In genomic region chr7:65749518-65749917, GRCh38 we compare ENCODE assay signal across 10 cellular contexts.
DNase-seq lines count a peak whose midpoint lies in the region; ATAC-seq and TF ChIP-seq lines count a peak whose summit lies in the region.
"Had no signal": no experiment of that assay in that cellular context is flagged by ENCODE, and none has a peak within 500 bp of the region (broad histone marks: within the 10 kb centered on the region; RNA-seq: fewer than 3 reads in every experiment).

No MANE protein-coding gene starts in this region.

- H4K20me1 ChIP-seq in BLaER1 treated with 17β-estradiol and CSF1 and Interleukin-3, amounts not matched to agents 10 nM and 100 nM, result peaks cover 0 to 29% (median 26%) of the 10 kb centered on the region in 11 experiments; a peak in 16 of 22 replicates
- no peaks in the 10 kb centered on the region for H4K20me1 ChIP-seq in KMS-11 (ENCODE audit: insufficient read depth)

- no peaks in the 10 kb centered on the region for H3K27me3 Mint-ChIP-seq in activated T-helper 2 cell treated with anti-CD3 and anti-CD28 coated beads, Interferon-gamma antibody, Interleukin-2, Interleukin-4, amounts not matched to agents 10 μg/mL and 5 μg/mL and 100 μg/mL, durations not matched to agents 14 hours and 24 hours and 36 hours (ENCODE audit: low read depth)
- H3K27me3 Mint-ChIP-seq: activated CD8-positive, alpha-beta memory T cell treated with anti-CD3 and anti-CD28 coated beads, Interleukin-2, amount 10 ng/mL, durations not matched to agents 7 days and 5 days had no signal

- peak overlapping the region in 3 of 11 experiments; percentile 81 to 91 (median 90); a peak in 3 of 22 replicates for H3K9ac ChIP-seq in BLaER1 treated with 17β-estradiol and CSF1 and Interleukin-3, amounts not matched to agents 10 nM and 100 nM
- no peak overlapping the region for H3K9ac ChIP-seq in KMS-11

- no peaks in the 10 kb centered on the region for H3K9me3 ChIP-seq in BLaER1 treated with 17β-estradiol and CSF1 and Interleukin-3, amounts not matched to agents 10 nM and 100 nM (replicated peaks in 1 of 11)
- no peaks in the 10 kb centered on the region for H3K9me3 ChIP-seq in muscle layer of duodenum (ENCODE audit: control insufficient read depth in 1 of 2, low read length in 2 of 2)

- H3K79me2 ChIP-seq in KMS-11 (ENCODE audit: insufficient read depth, low read depth), result peaks cover 45% of the 10 kb centered on the region

- H3K4me2 ChIP-seq in BLaER1 treated with 17β-estradiol and CSF1 and Interleukin-3, amounts not matched to agents 10 nM and 100 nM, result peak overlapping the region; percentile 73 to 88 (median 77)
- H3K4me2 ChIP-seq in KMS-11, result peak overlapping the region; percentile 94; the same call in 1 of the 2 replicates

- H3K4me3 ChIP-seq in BLaER1 treated with 17β-estradiol and CSF1 and Interleukin-3, amounts not matched to agents 10 nM and 100 nM, result peak overlapping the region in 4 of 10 experiments; percentile 80 to 98 (median 90); a peak in 4 of 20 replicates
- H3K4me3 ChIP-seq in KMS-11 (IDR thresholded peaks at IDR 0.05; ENCODE audit: insufficient read depth, low read depth, low read length) (no peak overlapping the region), muscle layer of duodenum (ENCODE audit: low read depth in 1 of 2, low read length in 2 of 2) (no peak overlapping the region)

- no peaks in the 10 kb centered on the region for H3K9me3 Mint-ChIP-seq in activated T-helper 2 cell treated with anti-CD3 and anti-CD28 coated beads, Interferon-gamma antibody, Interleukin-2, Interleukin-4, amounts not matched to agents 10 μg/mL and 5 μg/mL and 100 μg/mL, durations not matched to agents 14 hours and 24 hours and 36 hours

- no peak for ATAC-seq in GM19351 (IDR thresholded peaks at IDR 0.05; ENCODE audit: unreplicated experiment)
- ATAC-seq: activated CD8-positive, alpha-beta memory T cell treated with anti-CD3 and anti-CD28 coated beads, Interleukin-2, amount 10 ng/mL, durations not matched to agents 7 days and 5 days had no signal

- DNase-seq in activated T-helper 2 cell treated with anti-CD3 and anti-CD28 coated beads, Interferon-gamma antibody, Interleukin-2, Interleukin-4, amounts not matched to agents 10 μg/mL and 5 μg/mL and 100 μg/mL, durations not matched to agents 14 hours and 24 hours and 36 hours (ENCODE audit: low spot score), result no peak
- DNase-seq in NCI-H510A (lab: John Stamatoyannopoulos, UW) (no peak), A172 (ENCODE audit: low spot score) (no peak), NCI-H69 (lab: John Stamatoyannopoulos, UW) (no peak)
- DNase-seq: activated CD8-positive, alpha-beta memory T cell treated with anti-CD3 and anti-CD28 coated beads, Interleukin-2, amount 10 ng/mL, durations not matched to agents 7 days and 5 days; kidney had no signal

- H3K27ac Mint-ChIP-seq in activated T-helper 2 cell treated with anti-CD3 and anti-CD28 coated beads, Interferon-gamma antibody, Interleukin-2, Interleukin-4, amounts not matched to agents 10 μg/mL and 5 μg/mL and 100 μg/mL, durations not matched to agents 14 hours and 24 hours and 36 hours, result no peak overlapping the region

- H3K4me1 Mint-ChIP-seq in activated T-helper 2 cell treated with anti-CD3 and anti-CD28 coated beads, Interferon-gamma antibody, Interleukin-2, Interleukin-4, amounts not matched to agents 10 μg/mL and 5 μg/mL and 100 μg/mL, durations not matched to agents 14 hours and 24 hours and 36 hours (ENCODE audit: low read depth), result peaks cover 13% of the 10 kb centered on the region

- no peaks in the 10 kb centered on the region for H3K27me3 ChIP-seq in BLaER1 treated with 17β-estradiol and CSF1 and Interleukin-3, amounts not matched to agents 10 nM and 100 nM
- H3K27me3 ChIP-seq in KMS-11 (ENCODE audit: insufficient read depth, low read depth) (no peaks in the 10 kb centered on the region), muscle layer of duodenum (ENCODE audit: low read depth, low read length) (no peaks in the 10 kb centered on the region)

- peaks cover 21 to 28% (median 25%) of the 10 kb centered on the region in 10 experiments for H3K4me1 ChIP-seq in BLaER1 treated with 17β-estradiol and CSF1 and Interleukin-3, amounts not matched to agents 10 nM and 100 nM
- peaks cover 10% of the 10 kb centered on the region for H3K4me1 ChIP-seq in KMS-11 (ENCODE audit: low read depth, poor library complexity, severe bottlenecking)
- peaks cover 0 to 19% of the 10 kb centered on the region in 2 donors for H3K4me1 ChIP-seq in muscle layer of duodenum (ENCODE audit: control insufficient read depth in 1 of 2, insufficient read depth in 2 of 2, low read length in 2 of 2)

- H3K4me3 Mint-ChIP-seq in activated T-helper 2 cell treated with anti-CD3 and anti-CD28 coated beads, Interferon-gamma antibody, Interleukin-2, Interleukin-4, amounts not matched to agents 10 μg/mL and 5 μg/mL and 100 μg/mL, durations not matched to agents 14 hours and 24 hours and 36 hours (ENCODE audit: low read depth), result peak overlapping the region; percentile 91

- H3K36me3 Mint-ChIP-seq in activated T-helper 2 cell treated with anti-CD3 and anti-CD28 coated beads, Interferon-gamma antibody, Interleukin-2, Interleukin-4, amounts not matched to agents 10 μg/mL and 5 μg/mL and 100 μg/mL, durations not matched to agents 14 hours and 24 hours and 36 hours (ENCODE audit: low read depth), result peaks cover 17% of the 10 kb centered on the region

- no peak for TF ChIP-seq CTCF in KMS-11 (conservative IDR thresholded peaks at IDR 0.05; ENCODE audit: low read depth, low read length)

- no peak overlapping the region for H2AFZ ChIP-seq in KMS-11 (ENCODE audit: low read depth)

- intact Hi-C loops in activated T-helper 2 cell treated with anti-CD3 and anti-CD28 coated beads, Interferon-gamma antibody, Interleukin-2, Interleukin-4, amounts not matched to agents 10 μg/mL and 5 μg/mL and 100 μg/mL, durations not matched to agents 14 hours and 24 hours and 36 hours (cut with micrococcal nuclease), result no loop called here

- H3K36me3 ChIP-seq in BLaER1 treated with 17β-estradiol and CSF1 and Interleukin-3, amounts not matched to agents 10 nM and 100 nM, result peaks cover under 1 to 27% (median 19%) of the 10 kb centered on the region in 11 experiments; a peak in 20 of 22 replicates
- no peaks in the 10 kb centered on the region for H3K36me3 ChIP-seq in KMS-11 (ENCODE audit: insufficient read depth)
- H3K36me3 ChIP-seq in muscle layer of duodenum (ENCODE audit: control insufficient read depth in 1 of 2, insufficient read depth in 2 of 2, low read length in 2 of 2), result no peaks in the 10 kb centered on the region

- H3K27ac ChIP-seq in BLaER1 treated with 17β-estradiol and CSF1 and Interleukin-3, amounts not matched to agents 10 nM and 100 nM, result no peak overlapping the region
- H3K27ac ChIP-seq in KMS-11 (no peak overlapping the region), muscle layer of duodenum (ENCODE audit: low read length) (peak overlapping the region; percentile 90)
